7 cellular contexts compared by ENCODE assay signal in the genomic region with DNA sequence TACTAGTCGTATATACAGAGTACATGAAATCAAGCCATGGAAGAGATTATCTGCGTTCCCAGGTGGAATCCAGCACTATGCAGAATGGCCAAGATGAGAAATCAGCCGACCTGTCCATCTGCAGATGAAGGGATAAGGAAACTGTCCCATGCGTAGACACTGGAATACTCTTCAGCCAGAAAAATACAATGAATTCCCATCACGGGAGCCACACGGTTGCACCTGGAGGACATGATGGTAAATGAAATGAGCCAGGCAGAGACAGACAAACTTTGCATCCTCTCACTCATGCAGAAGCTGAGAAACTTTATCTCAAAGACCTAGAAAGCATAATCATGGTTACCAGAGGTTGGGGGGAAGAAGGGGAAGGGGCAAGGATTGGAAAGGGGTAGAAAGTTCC.
"Had no signal": no experiment of that assay in that cellular context is flagged by ENCODE, and none has a peak within 500 bp of the region (broad histone marks: within the 10 kb centered on the region; RNA-seq: fewer than 3 reads in every experiment).

No MANE protein-coding gene starts in this region.

- ATAC-seq: HCT116 had no signal

- H3K9me3 ChIP-seq: HAP-1 had no signal

- DNase-seq: GOT3, H7, HFFc6, KG1 had no signal

- H3K4me1 ChIP-seq: HAP-1 had no signal

- H3K4me3 ChIP-seq: HAP-1 had no signal

- FAIRE-seq: HTR-8/SVneo had no signal

- H3K36me3 ChIP-seq: HAP-1 had no signal
